In the genomic region with DNA sequence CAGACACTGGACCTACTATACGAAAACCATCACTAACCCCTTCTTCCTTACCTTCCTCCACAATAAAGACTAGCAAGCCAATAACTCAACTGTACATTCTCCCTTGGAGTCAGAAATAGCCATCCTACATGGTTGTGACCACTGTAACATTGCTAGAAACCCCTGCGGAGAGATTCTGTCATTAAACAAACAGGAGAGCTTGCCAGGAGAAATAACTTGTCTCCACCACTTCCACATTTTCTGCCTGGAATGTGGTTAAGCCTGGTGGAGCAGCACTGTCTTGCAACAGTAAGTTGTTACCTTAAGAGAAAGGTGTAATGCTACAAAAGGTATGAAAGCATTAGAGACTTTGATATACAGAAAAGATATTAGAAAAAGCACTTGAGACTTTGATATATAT, we compare ENCODE assay signal across 15 cellular contexts. TPM values are rescaled to one million over a fixed set of nuclear protein-coding genes. Genes with fewer than 3 reads are reported as not detected.
DNase-seq lines count a peak whose midpoint lies in the region; ATAC-seq, FAIRE-seq and TF ChIP-seq lines count a peak whose summit lies in the region.
"Had no signal": no experiment of that assay in that cellular context is flagged by ENCODE, and none has a peak within 500 bp of the region (broad histone marks: within the 10 kb centered on the region; RNA-seq: fewer than 3 reads in every experiment).

No MANE protein-coding gene starts in this region.

- BruUV-seq in PC-3 (replicated peaks; lab: Mats Ljungman, UMichigan) = no TSS peak

- H4K91ac ChIP-seq in H1 (replicated peaks; ENCODE audit: insufficient read length, low read length) (no peak overlapping the region), mesenchymal stem cell (ENCODE audit: low read length) (no peak overlapping the region)

- no peaks in the 10 kb centered on the region for H3K79me1 ChIP-seq in H1 (ENCODE audit: low read depth, low read length)
- no peaks in the 10 kb centered on the region for H3K79me1 ChIP-seq in mesenchymal stem cell (replicated peaks; ENCODE audit: low read length, poor library complexity, severe bottlenecking)

- H3K9ac ChIP-seq in PC-3 (ENCODE audit: low read length) = no peak overlapping the region
- no peak overlapping the region for H3K9ac ChIP-seq in H1 (replicated peaks in 1 of 4; ENCODE audit: extremely low read depth in 1 of 4, low read depth in 3 of 4, low read length in 3 of 4)
- no peak overlapping the region for H3K9ac ChIP-seq in mesenchymal stem cell (ENCODE audit: low read length)

- H3K4ac ChIP-seq in H1 (replicated peaks; ENCODE audit: insufficient read length, low read depth, low read length) = no peak overlapping the region
- H3K4ac ChIP-seq in mesenchymal stem cell (ENCODE audit: low read depth in 1 of 2, low read length in 2 of 2) = no peak overlapping the region

- H3K27me3 ChIP-seq in PC-3 (ENCODE audit: low read length) (no peaks in the 10 kb centered on the region), H1 (replicated peaks in 1 of 4; ENCODE audit: control insufficient read depth in 3 of 4, extremely low read depth in 1 of 4, insufficient read depth in 3 of 4, low read length in 3 of 4) (peaks cover 0 to 2% (median 0%) of the 10 kb centered on the region in 4 experiments; a peak in 1 of 7 replicates), mesenchymal stem cell (ENCODE audit: control insufficient read depth in 1 of 2, insufficient read depth in 1 of 2, low read length in 2 of 2) (no peaks in the 10 kb centered on the region)

- H3F3A ChIP-seq in PC-3 (ENCODE audit: low read length, unreplicated experiment) = no peaks in the 10 kb centered on the region

- DNase-seq in ELF-1 (ENCODE audit: low read depth, low spot score) (peak; percentile 29), PC-3 (peak; percentile 94), H1 (ENCODE audit: low read depth in 1 of 2, low spot score in 2 of 2) (peak in 1 of 2 experiments; percentile 3), mesenchymal stem cell (no peak), hepatic stellate cell (ENCODE audit: low spot score) (no peak), anterior cingulate cortex (lab: John Stamatoyannopoulos, UW) (no peak), NOMO-1 treated with DMSO at 0.1 percent for 48 hours (lab: John Stamatoyannopoulos, UW; ENCODE audit: unreplicated experiment) (no peak)
- DNase-seq: activated CD4-positive, alpha-beta T cell treated with anti-CD3 and anti-CD28 coated beads for 48 hours; AML-193; erythroblast; NCI-H1930; psoas muscle; SW 1271 had no signal

- H3K23me2 ChIP-seq in H1 (ENCODE audit: low read depth, low read length) = no peaks in the 10 kb centered on the region; the same call in 1 of the 2 replicates

- no peak overlapping the region for H2BK15ac ChIP-seq in H1 (ENCODE audit: low read length)
- H2BK15ac ChIP-seq in mesenchymal stem cell (ENCODE audit: low read depth, poor library complexity, severe bottlenecking) = no peak overlapping the region

- H2BK120ac ChIP-seq in H1 (replicated peaks; ENCODE audit: low read depth, low read length) = no peak overlapping the region
- H2BK120ac ChIP-seq in mesenchymal stem cell (ENCODE audit: low read depth, low read length) = no peak overlapping the region

- H3K4me1 ChIP-seq in PC-3 (ENCODE audit: insufficient read depth, low read length) (peaks cover 21% of the 10 kb centered on the region), H1 (replicated peaks in 1 of 4; ENCODE audit: control insufficient read depth in 3 of 4, insufficient read depth in 4 of 4, low read length in 3 of 4) (peaks cover 0 to 3% (median 0%) of the 10 kb centered on the region in 4 experiments; a peak in 1 of 7 replicates), mesenchymal stem cell (ENCODE audit: control insufficient read depth, insufficient read depth, low read depth, low read length) (no peaks in the 10 kb centered on the region)
- H3K4me1 ChIP-seq: psoas muscle had no signal

- H3K36me3 ChIP-seq in PC-3 (ENCODE audit: low read depth, low read length) = no peaks in the 10 kb centered on the region
- no peaks in the 10 kb centered on the region for H3K36me3 ChIP-seq in H1 (ENCODE audit: control insufficient read depth in 2 of 4, insufficient read depth in 4 of 4, low read length in 3 of 4)
- no peaks in the 10 kb centered on the region for H3K36me3 ChIP-seq in mesenchymal stem cell (ENCODE audit: control insufficient read depth in 1 of 2, insufficient read depth in 2 of 2, low read depth in 1 of 2, low read length in 2 of 2)

- no peak overlapping the region for H4K5ac ChIP-seq in H1 (ENCODE audit: insufficient read length, low read depth, low read length)

- H3K4me2 ChIP-seq in PC-3 (ENCODE audit: low read length) (peak overlapping the region; percentile 55), H1 (ENCODE audit: insufficient read depth in 1 of 2, low read depth in 2 of 2, low read length in 2 of 2) (no peak overlapping the region), mesenchymal stem cell (ENCODE audit: low read length, poor library complexity, severe bottlenecking) (peak overlapping the region; percentile 22)

- no peaks in the 10 kb centered on the region for H3K9me2 ChIP-seq in PC-3 (replicated peaks; ENCODE audit: low read length)

- no peak overlapping the region for H2BK20ac ChIP-seq in H1 (ENCODE audit: low read length)

- POLR2A ChIA-PET in PC-3 (lab: Charles Lee; ENCODE audit: unreplicated experiment) (no interaction called here), H1 (lab: Charles Lee; ENCODE audit: partially characterized antibody) (no interaction called here)

- H2AFZ ChIP-seq in PC-3 (ENCODE audit: low read length) (no peak overlapping the region), H1 (ENCODE audit: low read length) (no peak overlapping the region), mesenchymal stem cell (ENCODE audit: low read depth, low read length) (no peak overlapping the region)

- TF ChIP-seq CTCF in PC-3 (conservative IDR thresholded peaks at IDR 0.05; ENCODE audit: low read depth, low read length) (no peak), H1 (IDR thresholded peaks at IDR 0.05; ENCODE audit: control extremely low read depth in 1 of 3, insufficient read depth in 1 of 3, low read depth in 1 of 3, low read length in 3 of 3) (no peak)

- ATAC-seq in PC-3 (peak; percentile 96), GM21825 (IDR thresholded peaks at IDR 0.05; ENCODE audit: unreplicated experiment) (no peak)
- ATAC-seq: psoas muscle had no signal

- TF ChIP-seq RAD21 in H1 (IDR thresholded peaks at IDR 0.05 in 1 of 2, conservative IDR thresholded peaks at IDR 0.05 in 1 of 2; ENCODE audit: low read depth in 2 of 2, low read length in 2 of 2) = no peak

- H3K14ac ChIP-seq in H1 (ENCODE audit: insufficient read length) = no peak overlapping the region
- no peak overlapping the region for H3K14ac ChIP-seq in mesenchymal stem cell (ENCODE audit: low read length in 2 of 2)

- H3K79me2 ChIP-seq in PC-3 (ENCODE audit: low read length) (no peaks in the 10 kb centered on the region), H1 (ENCODE audit: control insufficient read depth in 1 of 2, insufficient read depth in 2 of 2, low read length in 2 of 2) (no peaks in the 10 kb centered on the region)

- H3K23ac ChIP-seq in H1 (ENCODE audit: insufficient read length) (no peak overlapping the region), mesenchymal stem cell (ENCODE audit: low read length in 2 of 2) (no peak overlapping the region)

- CTCF ChIA-PET in PC-3 (lab: Charles Lee) (no interaction called here), H1 (lab: Charles Lee; ENCODE audit: partially characterized antibody) (no interaction called here)

- no peaks in the 10 kb centered on the region for H4K20me1 ChIP-seq in PC-3 (ENCODE audit: low read length)
- no peaks in the 10 kb centered on the region for H4K20me1 ChIP-seq in H1 (replicated peaks in 1 of 2; ENCODE audit: control insufficient read depth in 1 of 2, insufficient read depth in 2 of 2, low read length in 2 of 2)

- no peak overlapping the region for H2BK5ac ChIP-seq in H1 (ENCODE audit: low read depth, low read length)
- no peak overlapping the region for H2BK5ac ChIP-seq in mesenchymal stem cell (ENCODE audit: low read depth, low read length, poor library complexity, severe bottlenecking)

- H3K4me3 ChIP-seq in PC-3 (ENCODE audit: low read length) (no peak overlapping the region), H1 (ENCODE audit: extremely low read depth in 1 of 4, insufficient read depth in 2 of 4, low read depth in 3 of 4, low read length in 4 of 4) (no peak overlapping the region), mesenchymal stem cell (ENCODE audit: insufficient read depth in 1 of 2, low read depth in 1 of 2, low read length in 2 of 2) (no peak overlapping the region)
- H3K4me3 ChIP-seq: psoas muscle had no signal

- peak; percentile 82 for FAIRE-seq in H1 (lab: Jason Lieb, UNC)
- FAIRE-seq: GM18507 had no signal

- H2BK12ac ChIP-seq in H1 (ENCODE audit: low read depth, low read length) = no peak overlapping the region
- no peak overlapping the region for H2BK12ac ChIP-seq in mesenchymal stem cell (ENCODE audit: low read length in 2 of 2)

- no peak for TF ChIP-seq POLR2A in H1 (IDR thresholded peaks at IDR 0.05; ENCODE audit: control extremely low read depth in 1 of 2, low read depth in 2 of 2, low read length in 2 of 2)

- H3K9me3 ChIP-seq in PC-3 (ENCODE audit: low read length) (no peaks in the 10 kb centered on the region), H1 (ENCODE audit: insufficient read depth in 2 of 2, low read depth in 1 of 2, low read length in 1 of 2) (no peaks in the 10 kb centered on the region), mesenchymal stem cell (ENCODE audit: control insufficient read depth, low read length) (no peaks in the 10 kb centered on the region)
- H3K9me3 ChIP-seq: psoas muscle had no signal

- 84% methylated on average over 2 of the region's 2 CpGs; no CpG with 5 or more reads in 1 of the 2 experiments for WGBS in H1 (ENCODE audit: extremely low coverage in 1 of 2, insufficient coverage in 1 of 2, insufficient read length in 1 of 2, insufficient replicate concordance in 2 of 2, low coverage in 1 of 2, low lambda C conversion rate in 2 of 2, missing lambda C conversion rate in 1 of 2), 2 experiments
- 100% methylated on average over 2 of the region's 2 CpGs for WGBS in mesenchymal stem cell

- H2AK5ac ChIP-seq in H1 (ENCODE audit: low read depth, low read length) (no peak overlapping the region), mesenchymal stem cell (ENCODE audit: low read length, severe bottlenecking) (no peak overlapping the region)

- no peak for TF ChIP-seq EP300 in H1 (IDR thresholded peaks at IDR 0.05; ENCODE audit: borderline replicate concordance in 1 of 2, low read depth in 2 of 2, low read length in 2 of 2)

- H3K18ac ChIP-seq in H1 (ENCODE audit: extremely low read depth, low read length) (no peak overlapping the region), mesenchymal stem cell (ENCODE audit: low read depth in 1 of 2, low read length in 2 of 2) (no peak overlapping the region)

- intact Hi-C loops in PC-3 (cut with micrococcal nuclease) = loop anchor here (5.0 kb wide), 1 partner anchor 39 kb away; no protein-coding TSS in a partner anchor

- H3K56ac ChIP-seq in H1 (replicated peaks; ENCODE audit: insufficient read length, low read depth, low read length) = no peak overlapping the region

- no peak overlapping the region for H4K8ac ChIP-seq in H1 (ENCODE audit: extremely low read depth, insufficient read depth, low read length)
- no peak overlapping the region for H4K8ac ChIP-seq in mesenchymal stem cell (ENCODE audit: low read length)

- no peak overlapping the region for H3K27ac ChIP-seq in PC-3 (ENCODE audit: low read length)
- H3K27ac ChIP-seq in H1 (ENCODE audit: low read depth, low read length) = no peak overlapping the region
- peak overlapping the region; percentile 65 for H3K27ac ChIP-seq in mesenchymal stem cell (ENCODE audit: low read length, poor library complexity, severe bottlenecking)
- H3K27ac ChIP-seq: psoas muscle had no signal

RNA-seq across cellular contexts. Expression of gene THSD7A, which starts 45.8 kb away (rescaled TPM):
- total RNA-seq in PC-3 (2014; rRNA removed) = 0.04 and 0.06 TPM in 2 replicates
- 1.2 and 1.6 TPM in 2 replicates for total RNA-seq in H1 (2021; fragmentation: NEBNext Ultra II Directional; extraction: Animal tissue kit (Norgen Biotek cat#: 25700))
- 0.30 and 0.44 TPM in 2 replicates for polyA plus RNA-seq in H1 (2011; rRNA removed)
- polyA plus RNA-seq in H1 (2011; cell fraction: cytosol; rRNA removed) = 0.44 TPM
- 0.97 TPM for polyA plus RNA-seq in H1 (2011; cell fraction: nucleus; rRNA removed)
- 0.54 to 1.1 TPM (median 0.71 TPM) in 4 replicates for polyA plus RNA-seq in H1 (2012, experiment 1 of 2)
- 0.04 TPM for polyA plus RNA-seq in H1 (2012, experiment 2 of 2)
- 0.39 TPM for polyA plus RNA-seq in H1 (2013, experiment 1 of 2)
- polyA plus RNA-seq in H1 (2013, experiment 2 of 2) = 0.37 TPM
- 2.6 and 3.3 TPM in 2 replicates for polyA minus RNA-seq in H1 (2011; rRNA and poly(A)+ RNA removed)
- 1.5 TPM for polyA minus RNA-seq in H1 (2011; cell fraction: cytosol; rRNA and poly(A)+ RNA removed)
- 5.9 TPM for polyA minus RNA-seq in H1 (2011; cell fraction: nucleus; rRNA and poly(A)+ RNA removed)
- polyA plus RNA-seq in mesenchymal stem cell (2013, experiment 1 of 2) = 1.5 TPM
- 1.7 TPM for polyA plus RNA-seq in mesenchymal stem cell (2013, experiment 2 of 2)

Comparison
In these comparisons a context has a peak if more than half of its experiments do, and no peak if none do; other contexts are left out.
1. DNase-seq: peak in ELF-1 (single experiment) and PC-3 (single experiment); none in mesenchymal stem cell (single experiment), hepatic stellate cell (single experiment), anterior cingulate cortex (0 of 58) and NOMO-1 treated with DMSO at 0.1 percent for 48 hours (single experiment).
2. H3K4me2 ChIP-seq: peak in PC-3 (single experiment) and mesenchymal stem cell (single experiment); none in H1 (0 of 2).